In genomic region chr7:8143151-8143874, GRCh38 we compare ENCODE assay signal across 13 cellular contexts.
DNase-seq lines count a peak whose midpoint lies in the region; ATAC-seq and TF ChIP-seq lines count a peak whose summit lies in the region.
"Had no signal": no experiment of that assay in that cellular context is flagged by ENCODE, and none has a peak within 500 bp of the region (broad histone marks: within the 10 kb centered on the region; RNA-seq: fewer than 3 reads in every experiment).

No MANE protein-coding gene starts in this region.

- TF ChIP-seq CTCF in GM06990 (IDR thresholded peaks at IDR 0.05; ENCODE audit: insufficient read depth, low read length, poor library complexity, severe bottlenecking) (no peak), epithelial cell of esophagus (IDR thresholded peaks at IDR 0.05; ENCODE audit: insufficient read depth, low read depth, low read length, missing control alignments) (no peak)

- H3K4me3 ChIP-seq in GM06990 (replicated peaks; ENCODE audit: low read depth, low read length): no peak overlapping the region
- no peak overlapping the region for H3K4me3 ChIP-seq in epithelial cell of esophagus (ENCODE audit: low read length)

- DNase-seq in GM06990 (ENCODE audit: extremely low read depth, insufficient read length): peak; percentile 69
- peak; percentile 14 for DNase-seq in epithelial cell of esophagus (ENCODE audit: low read depth)
- DNase-seq in RKO (ENCODE audit: low spot score): no peak
- DNase-seq in activated effector memory CD4-positive, alpha-beta T cell treated with anti-CD3 and anti-CD28 coated beads, Interleukin-2, amount 50 U/mL, for 16 hours: no peak
- no peak for DNase-seq in central memory CD4-positive, alpha-beta T cell
- DNase-seq: kidney; NCI-H1694 treated with DMSO at 0.1 percent for 48 hours; NK-92 treated with Interleukin-12 subunit alpha and Interleukin-12 subunit beta, amount 100 ng/mL, for 24 hours; stimulated activated CD8-positive, alpha-beta memory T cell treated with anti-CD3 and anti-CD28 coated beads, Interleukin-4, amount 100 ng/mL, for 48 hours had no signal

- ATAC-seq in GM19468 (IDR thresholded peaks at IDR 0.05; ENCODE audit: extremely low read depth, unreplicated experiment): peak; percentile 53
- ATAC-seq in HG03558 (IDR thresholded peaks at IDR 0.05; ENCODE audit: extremely low read depth, unreplicated experiment): peak; percentile 43
- ATAC-seq in GM18517 (IDR thresholded peaks at IDR 0.05; ENCODE audit: unreplicated experiment): no peak
- ATAC-seq: natural killer cell treated with Interleukin-12 subunit alpha and Interleukin-12 subunit beta and Interleukin-15 and Interleukin-18, amount 100 ng/mL, for 72 hours had no signal

- H3K36me3 ChIP-seq in GM06990 (ENCODE audit: control insufficient read depth, insufficient read depth, low read length): no peaks in the 10 kb centered on the region

- H3K27me3 ChIP-seq in GM06990 (replicated peaks; ENCODE audit: control insufficient read depth, insufficient read depth, low read length): no peaks in the 10 kb centered on the region

Comparison
In these comparisons a context has a peak if more than half of its experiments do, and no peak if none do; other contexts are left out.
1. DNase-seq: peak in GM06990 (single experiment) and epithelial cell of esophagus (single experiment); none in RKO (single experiment), activated effector memory CD4-positive, alpha-beta T cell treated with anti-CD3 and anti-CD28 coated beads, Interleukin-2, amount 50 U/mL, for 16 hours (single experiment) and central memory CD4-positive, alpha-beta T cell (single experiment).